In genomic region chr22:44573451-44573850, GRCh38 we compare ENCODE assay signal across 13 cellular contexts.
DNase-seq lines count a peak whose midpoint lies in the region; ATAC-seq and TF ChIP-seq lines count a peak whose summit lies in the region.
"Had no signal": no experiment of that assay in that cellular context is flagged by ENCODE, and none has a peak within 500 bp of the region (broad histone marks: within the 10 kb centered on the region; RNA-seq: fewer than 3 reads in every experiment).

No MANE protein-coding gene starts in this region.

- no peak for ATAC-seq in omental fat pad (ENCODE audit: low FRiP score)
- no peak for ATAC-seq in GM19397 (IDR thresholded peaks at IDR 0.05; ENCODE audit: unreplicated experiment)
- ATAC-seq in HG02938 (IDR thresholded peaks at IDR 0.05; ENCODE audit: unreplicated experiment), result no peak

- CTCF ChIA-PET in RWPE1 (lab: Yijun Ruan, JAX), result interaction anchor here (0.7 to 0.9 kb wide), 2 partner anchors 24 to 1176 kb away, joined by 3 to 5 read pairs; no protein-coding TSS in a partner anchor

- TF ChIP-seq CTCF in RWPE1 (conservative IDR thresholded peaks at IDR 0.05; ENCODE audit: low read depth) (no peak), omental fat pad (IDR thresholded peaks at IDR 0.05) (no peak)

- H3K27ac ChIP-seq in RWPE1, result peak overlapping the region; percentile 46

- DNase-seq in activated effector memory CD4-positive, alpha-beta T cell treated with anti-CD3 and anti-CD28 coated beads, Interleukin-2, amount 50 U/mL, for 16 hours, result peak; percentile 36
- DNase-seq in activated effector memory CD4-positive, alpha-beta T cell treated with Interleukin-2 at 50 U/mL for 16 hours, result no peak
- no peak for DNase-seq in RWPE1 (ENCODE audit: low spot score)
- DNase-seq in omental fat pad (ENCODE audit: low spot score), result peak; percentile 17
- DNase-seq in ureter (ENCODE audit: low spot score), result peak; percentile 34
- DNase-seq: CD8-positive, alpha-beta memory T cell; KBM-7; NCI-H1105 treated with DMSO at 0.1 percent for 48 hours; NCI-H1694; NCI-H510A; NCI-H748 treated with DMSO at 0.1 percent for 48 hours had no signal

- POLR2A ChIA-PET in RWPE1 (lab: Yijun Ruan, JAX; ENCODE audit: low non-redundant PET), result no interaction called here

Comparison
In these comparisons a context has a peak if more than half of its experiments do, and no peak if none do; other contexts are left out.
1. DNase-seq: peak in activated effector memory CD4-positive, alpha-beta T cell treated with anti-CD3 and anti-CD28 coated beads, Interleukin-2, amount 50 U/mL, for 16 hours (single experiment), omental fat pad (single experiment) and ureter (single experiment); none in activated effector memory CD4-positive, alpha-beta T cell treated with Interleukin-2 at 50 U/mL for 16 hours (single experiment) and RWPE1 (single experiment).